ENCODE assay signal across 3 cellular contexts in genomic region chr3:192866804-192867203, GRCh38.
TF ChIP-seq lines count a peak whose summit lies in the region.

No MANE protein-coding gene starts in this region.

TF ChIP-seq in HepG2, 621 proteins besides CTCF, POLR2A, EP300 and RAD21:
- TF ChIP-seq ZNF616 (CRISPR knock-in tag; IDR thresholded peaks at IDR 0.05; ENCODE audit: low read depth) (no peak), ZNF282 (IDR thresholded peaks at IDR 0.05; ENCODE audit: partially characterized antibody) (no peak), ZSCAN22 (CRISPR knock-in tag; IDR thresholded peaks at IDR 0.05) (no peak), POLR2G (IDR thresholded peaks at IDR 0.05; ENCODE audit: low read depth, low read length) (no peak), STAT5B (CRISPR knock-in tag; IDR thresholded peaks at IDR 0.05) (no peak), CAMTA2 (CRISPR knock-in tag; IDR thresholded peaks at IDR 0.05; ENCODE audit: borderline replicate concordance) (no peak), ZFP37 (CRISPR knock-in tag; IDR thresholded peaks at IDR 0.05; ENCODE audit: borderline replicate concordance) (no peak), FOXA1 (IDR thresholded peaks at IDR 0.05) (no peak), FOXA1 (CRISPR knock-in tag; IDR thresholded peaks at IDR 0.05) (no peak)
TF ChIP-seq in HepG2: peak in this region for 0.

TF ChIP-seq in WTC11, 78 proteins besides CTCF, POLR2A, EP300 and RAD21 (continues in another document):
- TF ChIP-seq HMGA2 (CRISPR knock-in tag; IDR thresholded peaks at IDR 0.05) (no peak), FOXJ3 (CRISPR knock-in tag; IDR thresholded peaks at IDR 0.05; ENCODE audit: borderline replicate concordance) (no peak), JUN (CRISPR knock-in tag; IDR thresholded peaks at IDR 0.05) (no peak), ETV6 (CRISPR knock-in tag; IDR thresholded peaks at IDR 0.05) (no peak), NR3C1 (CRISPR knock-in tag; conservative IDR thresholded peaks at IDR 0.05; ENCODE audit: low read depth) (no peak), ERG (CRISPR knock-in tag; IDR thresholded peaks at IDR 0.05) (no peak), CREM (CRISPR knock-in tag; IDR thresholded peaks at IDR 0.05) (no peak), AFF4 (CRISPR knock-in tag; IDR thresholded peaks at IDR 0.05; ENCODE audit: borderline replicate concordance) (no peak), ATF6 (CRISPR knock-in tag; IDR thresholded peaks at IDR 0.05) (no peak), PREB (CRISPR knock-in tag; IDR thresholded peaks at IDR 0.05; ENCODE audit: borderline replicate concordance) (no peak)

TF ChIP-seq in H1, 55 proteins besides CTCF, POLR2A, EP300 and RAD21:
- TF ChIP-seq SIN3A (conservative IDR thresholded peaks at IDR 0.05 in 1 of 2, IDR thresholded peaks at IDR 0.05 in 1 of 2; ENCODE audit: low read depth in 1 of 2, low read length in 2 of 2) (no peak), SUZ12 (IDR thresholded peaks at IDR 0.05; ENCODE audit: low read length) (no peak), RNF2 (IDR thresholded peaks at IDR 0.05; ENCODE audit: borderline replicate concordance, low read depth, low read length, missing control alignments, poor library complexity, severe bottlenecking) (no peak), E2F6 (IDR thresholded peaks at IDR 0.05) (peak; percentile 63), CBX5 (IDR thresholded peaks at IDR 0.05; ENCODE audit: low read depth, low read length) (no peak), ZNF274 (IDR thresholded peaks at IDR 0.05; ENCODE audit: borderline replicate concordance, extremely low read depth, low read length) (no peak), TAF1 (IDR thresholded peaks at IDR 0.05; ENCODE audit: low read depth, low read length) (no peak), POU5F1 (IDR thresholded peaks at IDR 0.05; ENCODE audit: low read depth, low read length) (no peak), EGR1 (IDR thresholded peaks at IDR 0.05; ENCODE audit: borderline replicate concordance, low read depth, low read length) (no peak), CHD1 (IDR thresholded peaks at IDR 0.05; ENCODE audit: low read depth, low read length) (no peak), ATF2 (IDR thresholded peaks at IDR 0.05; ENCODE audit: low read length) (no peak), FOSL1 (IDR thresholded peaks at IDR 0.05; ENCODE audit: insufficient read depth, low read depth, low read length) (no peak), BACH1 (IDR thresholded peaks at IDR 0.05; ENCODE audit: low read length) (no peak), MAX (IDR thresholded peaks at IDR 0.05) (0 out of 2 replicates have a peak, but pooled peaks have one; percentile 45)
TF ChIP-seq in H1: peak in this region for 2.
